In the genomic region with DNA sequence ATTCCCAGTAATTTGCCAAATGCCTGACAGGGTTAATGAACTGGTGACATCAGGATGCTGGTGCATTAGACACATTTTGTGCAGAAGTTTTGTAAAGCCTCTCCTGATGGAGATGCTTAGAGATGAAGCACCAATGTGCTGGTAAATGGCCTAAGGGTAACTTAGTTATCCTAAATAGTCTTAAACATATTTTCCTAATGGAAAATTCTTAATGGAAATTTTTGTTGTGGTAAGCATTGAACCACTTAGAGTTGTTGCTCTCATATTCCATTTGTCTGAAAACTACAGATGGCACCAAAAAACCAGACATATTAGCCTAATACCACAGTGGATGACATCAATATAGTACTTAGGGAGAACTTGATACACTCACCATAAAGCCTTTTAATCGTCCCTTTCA, we compare ENCODE assay signal across 20 cellular contexts.
"Had no signal": no experiment of that assay in that cellular context is flagged by ENCODE, and none has a peak within 500 bp of the region (broad histone marks: within the 10 kb centered on the region; RNA-seq: fewer than 3 reads in every experiment).

No MANE protein-coding gene starts in this region.

- H3K36me3 Mint-ChIP-seq: activated naive CD8-positive, alpha-beta T cell; naive thymus-derived CD8-positive, alpha-beta T cell had no signal

- H3K9me3 Mint-ChIP-seq: activated CD4-positive, alpha-beta T cell treated with anti-CD3 and anti-CD28 coated beads, Interleukin-2, amount 10 ng/mL, durations not matched to agents 24 days and 14 days; activated T-cell treated with anti-CD3 and anti-CD28 coated beads, Interleukin-2, amount 50 U/mL, for 72 hours; effector memory CD8-positive, alpha-beta T cell; naive thymus-derived CD8-positive, alpha-beta T cell had no signal

- H3K27me3 ChIP-seq: brain microvascular endothelial cell, gastroesophageal sphincter, right atrium auricular region, transverse colon, vagina had no signal

- H3K27ac Mint-ChIP-seq: activated CD4-positive, alpha-beta T cell treated with anti-CD3 and anti-CD28 coated beads, Interleukin-2, amount 10 ng/mL, durations not matched to agents 24 days and 14 days; activated CD8-positive, alpha-beta T cell treated with anti-CD3 and anti-CD28 coated beads, Interleukin-2, amount 10 ng/mL, durations not matched to agents 7 days and 5 days; activated naive CD8-positive, alpha-beta T cell; activated T-cell treated with anti-CD3 and anti-CD28 coated beads, Interleukin-2, amount 50 U/mL, for 72 hours; effector memory CD8-positive, alpha-beta T cell; naive thymus-derived CD8-positive, alpha-beta T cell; progenitor cell of endocrine pancreas had no signal

- FAIRE-seq: TTC549 had no signal

- H3K4me1 ChIP-seq: vagina had no signal

- H3K27ac ChIP-seq: brain microvascular endothelial cell, vagina had no signal

- H3K9me3 ChIP-seq: gastroesophageal sphincter, right atrium auricular region, transverse colon, vagina had no signal

- H3K4me3 Mint-ChIP-seq: activated CD4-positive, alpha-beta T cell treated with anti-CD3 and anti-CD28 coated beads, Interleukin-2, amount 10 ng/mL, durations not matched to agents 24 days and 14 days; activated CD8-positive, alpha-beta T cell treated with anti-CD3 and anti-CD28 coated beads, Interleukin-2, amount 10 ng/mL, durations not matched to agents 7 days and 5 days; activated naive CD8-positive, alpha-beta T cell; activated T-cell treated with anti-CD3 and anti-CD28 coated beads, Interleukin-2, amount 50 U/mL, for 72 hours; effector memory CD8-positive, alpha-beta T cell; naive thymus-derived CD8-positive, alpha-beta T cell had no signal

- DNase-seq: activated CD4-positive, alpha-beta T cell treated with anti-CD3 and anti-CD28 coated beads, Interleukin-2, amount 10 ng/mL, durations not matched to agents 24 days and 14 days; activated CD4-positive, CD25-positive, alpha-beta regulatory T cell; activated CD8-positive, alpha-beta memory T cell treated with anti-CD3 and anti-CD28 coated beads, Interleukin-2, amount 50 U/mL, for 4 hours; activated CD8-positive, alpha-beta T cell treated with anti-CD3 and anti-CD28 coated beads, Interleukin-2, amount 10 ng/mL, durations not matched to agents 7 days and 5 days; activated gamma-delta T cell; activated T-cell treated with anti-CD3 and anti-CD28 coated beads, Interleukin-2, amount 50 U/mL, for 72 hours; amniotic stem cell; brain microvascular endothelial cell; effector memory CD8-positive, alpha-beta T cell; naive thymus-derived CD8-positive, alpha-beta T cell; stimulated activated CD4-positive, alpha-beta T cell treated with anti-CD3 and anti-CD28 coated beads, Interleukin-15, amount 100 ng/mL, for 24 hours; stimulated activated CD4-positive, alpha-beta T cell treated with anti-CD3 and anti-CD28 coated beads, Interleukin-4, amount 100 ng/mL, for 1 hour; stimulated activated naive CD4-positive, alpha-beta T cell; transverse colon had no signal

- H3K4me3 ChIP-seq: gastroesophageal sphincter, right atrium auricular region, transverse colon, vagina had no signal

- H3K36me3 ChIP-seq: brain microvascular endothelial cell, gastroesophageal sphincter, right atrium auricular region, transverse colon, vagina had no signal

- ATAC-seq: activated CD8-positive, alpha-beta T cell treated with anti-CD3 and anti-CD28 coated beads, Interleukin-2, amount 10 ng/mL, durations not matched to agents 7 days and 5 days; effector memory CD8-positive, alpha-beta T cell; gastroesophageal sphincter; naive thymus-derived CD8-positive, alpha-beta T cell had no signal

- H3K4me1 Mint-ChIP-seq: activated CD4-positive, alpha-beta T cell treated with anti-CD3 and anti-CD28 coated beads, Interleukin-2, amount 10 ng/mL, durations not matched to agents 24 days and 14 days; naive thymus-derived CD8-positive, alpha-beta T cell had no signal

- H3K27me3 Mint-ChIP-seq: effector memory CD8-positive, alpha-beta T cell; progenitor cell of endocrine pancreas had no signal
